Comparison of ENCODE assay signal across 8 cellular contexts in the genomic region with DNA sequence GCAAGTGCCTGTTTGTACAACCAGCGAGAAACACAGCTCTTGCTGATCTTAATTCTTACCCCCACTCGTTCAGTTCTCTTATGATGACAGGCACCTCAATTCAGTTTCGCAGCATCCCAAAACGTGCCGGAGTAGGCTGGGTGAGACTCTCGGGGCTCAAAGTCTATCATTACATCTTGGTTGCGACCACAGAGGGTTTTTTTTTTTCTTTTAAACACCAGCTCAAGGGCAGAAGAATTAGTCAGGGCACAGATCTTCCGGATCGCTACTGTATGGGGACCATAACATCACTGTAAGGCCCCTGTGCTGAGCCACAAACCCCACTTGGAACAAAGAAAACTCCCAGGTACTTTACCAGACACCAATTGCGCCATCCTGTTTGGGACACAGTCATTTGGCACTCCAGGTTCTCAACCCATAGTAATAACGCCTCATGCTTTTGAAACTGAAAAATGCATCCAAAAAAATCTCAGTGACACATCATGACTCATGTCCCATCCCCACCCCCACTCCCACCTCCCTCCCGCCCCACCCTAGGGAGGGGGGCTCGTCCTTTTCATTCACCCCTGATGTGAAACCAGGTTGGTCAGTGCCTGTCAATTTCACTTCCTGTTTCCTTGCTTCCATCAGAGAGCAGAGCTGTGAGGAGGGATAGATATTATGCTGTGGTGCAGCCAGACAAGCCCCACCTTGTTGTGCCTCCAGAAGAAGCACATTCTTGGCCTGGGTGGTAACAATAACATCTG. TPM values are rescaled to one million over a fixed set of nuclear protein-coding genes. Genes with fewer than 3 reads are reported as not detected.
DNase-seq lines count a peak whose midpoint lies in the region; ATAC-seq and TF ChIP-seq lines count a peak whose summit lies in the region.

No MANE protein-coding gene starts in this region.

- CTCF ChIA-PET in naive thymus-derived CD4-positive, alpha-beta T cell (lab: Charles Lee), result interaction anchor here (0.6 to 1.2 kb wide), 8 partner anchors 8 to 89 kb away, joined by 3 to 4 read pairs (median 3); no protein-coding TSS in a partner anchor

- DNase-seq in GM13976 (ENCODE audit: low spot score), result peak; percentile 77
- peak; percentile 84 to 95 for DNase-seq in NOMO-1 (lab: John Stamatoyannopoulos, UW; ENCODE audit: unreplicated experiment in 2 of 2)
- DNase-seq in activated T-cell treated with anti-CD3 and anti-CD28 coated beads, Interleukin-2, amount 50 U/mL, for 48 hours, result peak; percentile 90
- peak in 7 of 9 donors; percentile 47 to 89 (median 56) for DNase-seq in naive thymus-derived CD4-positive, alpha-beta T cell
- DNase-seq in cerebellar cortex (ENCODE audit: low spot score), result no peak
- DNase-seq in dorsolateral prefrontal cortex, result no peak
- DNase-seq in midbrain (lab: John Stamatoyannopoulos, UW), result no peak

- no peaks in the 10 kb centered on the region for H3K9me3 Mint-ChIP-seq in naive thymus-derived CD4-positive, alpha-beta T cell

- ATAC-seq in HG02642 (IDR thresholded peaks at IDR 0.05; ENCODE audit: poor library complexity, unreplicated experiment), result peak; percentile 85
- peak; percentile 86 for ATAC-seq in naive thymus-derived CD4-positive, alpha-beta T cell

- H3K36me3 Mint-ChIP-seq in naive thymus-derived CD4-positive, alpha-beta T cell, result peaks cover 0 to 40% (median 0%) of the 10 kb centered on the region in 5 donors

- H3K27ac ChIP-seq in naive thymus-derived CD4-positive, alpha-beta T cell (ENCODE audit: low read depth, low read length), result peak overlapping the region; percentile 72
- H3K27ac ChIP-seq in dorsolateral prefrontal cortex, result no peak overlapping the region

- peaks cover 47 to 83% (median 80%) of the 10 kb centered on the region in 7 donors for H3K4me1 Mint-ChIP-seq in naive thymus-derived CD4-positive, alpha-beta T cell

- intact Hi-C loops in naive thymus-derived CD4-positive, alpha-beta T cell (cut with micrococcal nuclease), result loop anchor here (1.0 to 5.0 kb wide), 10 partner anchors 10 to 74 kb away; partner anchors contain the start of gene CD5 (in 1 of the 2)
- intact Hi-C loops in dorsolateral prefrontal cortex (cut with DNase I), result no loop called here

- no peaks in the 10 kb centered on the region for H3K36me3 ChIP-seq in naive thymus-derived CD4-positive, alpha-beta T cell (ENCODE audit: control insufficient read depth in 2 of 3, insufficient read depth in 3 of 3, low read length in 3 of 3)

- no peak for TF ChIP-seq CTCF in GM13976 (IDR thresholded peaks at IDR 0.05; ENCODE audit: borderline replicate concordance, control extremely low read depth, extremely low read depth, insufficient read depth, missing control alignments)
- TF ChIP-seq CTCF in dorsolateral prefrontal cortex (IDR thresholded peaks at IDR 0.05 in 54 of 56, conservative IDR thresholded peaks at IDR 0.05 in 2 of 56; ENCODE audit: low read depth in 1 of 56, partially characterized antibody in 56 of 56), result no peak

- H3K4me1 ChIP-seq in naive thymus-derived CD4-positive, alpha-beta T cell (ENCODE audit: control insufficient read depth in 2 of 2, insufficient read depth in 2 of 2, low read length in 2 of 2), result peaks cover 24 to 48% of the 10 kb centered on the region in 2 donors

- H3K4me3 ChIP-seq in naive thymus-derived CD4-positive, alpha-beta T cell (ENCODE audit: low read length), result peak overlapping the region; percentile 34
- H3K4me3 ChIP-seq in dorsolateral prefrontal cortex, result no peak overlapping the region

- POLR2A ChIA-PET in naive thymus-derived CD4-positive, alpha-beta T cell (lab: Charles Lee), result interaction anchor here (0.6 to 8.9 kb wide), 18 partner anchors 10 to 163 kb away, joined by 3 to 233 read pairs (median 4); partner anchors contain the start of genes CD5 and CD6

- H3K27me3 Mint-ChIP-seq in naive thymus-derived CD4-positive, alpha-beta T cell, result no peaks in the 10 kb centered on the region

- no peaks in the 10 kb centered on the region for H3K9me3 ChIP-seq in naive thymus-derived CD4-positive, alpha-beta T cell (ENCODE audit: control insufficient read depth in 2 of 3, low read length in 3 of 3)

- in situ Hi-C loops in GM13976 (cut with MboI; ENCODE audit: low sequenced_read_pairs, unreplicated experiment), result no loop called here

- H3K27ac Mint-ChIP-seq in naive thymus-derived CD4-positive, alpha-beta T cell, result peak overlapping the region; percentile 88 to 99 (median 96)

- H3K27me3 ChIP-seq in naive thymus-derived CD4-positive, alpha-beta T cell (ENCODE audit: control insufficient read depth in 2 of 2, insufficient read depth in 2 of 2, low read length in 2 of 2), result no peaks in the 10 kb centered on the region
- no peaks in the 10 kb centered on the region for H3K27me3 ChIP-seq in dorsolateral prefrontal cortex

- peak overlapping the region; percentile 75 to 94 (median 83) for H3K4me3 Mint-ChIP-seq in naive thymus-derived CD4-positive, alpha-beta T cell

RNA-seq across cellular contexts. Expression of gene CD5, which starts 41.0 kb away (rescaled TPM):
- total RNA-seq in naive thymus-derived CD4-positive, alpha-beta T cell, result 100 to 1,000 TPM; 180 to 399 (median 224) TPM
- 100 to 1,000 TPM; 217 to 371 TPM for polyA plus RNA-seq in naive thymus-derived CD4-positive, alpha-beta T cell
- total RNA-seq in dorsolateral prefrontal cortex, result 1 to 10 TPM in 2 of 120 experiments, under 1 TPM in 99, not detected in 19; 0.14 to 2.2 (median 0.30) TPM

Comparison
In these comparisons a context has a peak if more than half of its experiments do, and no peak if none do; other contexts are left out.
1. DNase-seq: peak in GM13976 (single experiment), NOMO-1 (2 of 2), activated T-cell treated with anti-CD3 and anti-CD28 coated beads, Interleukin-2, amount 50 U/mL, for 48 hours (2 of 2) and naive thymus-derived CD4-positive, alpha-beta T cell (7 of 9); none in cerebellar cortex (single experiment), dorsolateral prefrontal cortex (0 of 10) and midbrain (single experiment).
2. RNA of gene CD5, which starts 41.0 kb away (total RNA-seq): 180 to 399 TPM in naive thymus-derived CD4-positive, alpha-beta T cell; 0.14 to 2.2 TPM in dorsolateral prefrontal cortex; every median in the first group is over 10 times any median in the second.
3. intact Hi-C loops: an anchor here in naive thymus-derived CD4-positive, alpha-beta T cell (1.0 to 5.0 kb wide); none called in dorsolateral prefrontal cortex.